Comparison of ENCODE assay signal across 1 cellular context in the genomic region with DNA sequence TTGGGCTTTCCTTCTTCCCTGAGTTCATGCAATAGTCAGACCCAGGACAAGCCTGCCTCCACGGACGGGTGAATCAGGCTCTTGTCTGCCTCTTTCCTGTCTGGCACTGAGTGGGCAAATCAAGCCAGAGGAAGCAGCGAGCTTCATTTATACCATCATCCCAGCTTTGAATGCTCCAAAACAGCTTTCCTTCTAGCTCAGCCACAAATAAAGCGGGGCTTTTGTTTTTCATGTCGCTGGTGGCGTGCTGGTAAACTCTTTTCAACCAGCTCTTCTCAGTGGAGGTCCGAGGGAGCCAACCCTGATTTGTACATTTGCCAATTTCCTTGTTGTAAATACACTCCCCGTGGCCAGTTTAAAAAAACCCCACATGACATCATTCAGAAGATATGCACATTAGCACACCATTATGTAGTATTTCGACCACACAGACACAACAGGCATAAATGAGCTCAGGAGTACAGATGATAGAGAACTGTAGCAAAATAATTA.
TF ChIP-seq lines count a peak whose summit lies in the region.

No MANE protein-coding gene starts in this region.

TF ChIP-seq in H1, 55 proteins besides CTCF, POLR2A, EP300 and RAD21 (continued from another document):
- TF ChIP-seq EZH2 (IDR thresholded peaks at IDR 0.05; ENCODE audit: low read depth, low read length, severe bottlenecking) = no peak
- no peak for TF ChIP-seq SP1 (IDR thresholded peaks at IDR 0.05; ENCODE audit: low read depth, low read length)
- no peak for TF ChIP-seq GTF2F1 (IDR thresholded peaks at IDR 0.05; ENCODE audit: borderline replicate concordance, low read depth, low read length)
- TF ChIP-seq CREB1 (IDR thresholded peaks at IDR 0.05) = no peak
- TF ChIP-seq, protein P1, sequence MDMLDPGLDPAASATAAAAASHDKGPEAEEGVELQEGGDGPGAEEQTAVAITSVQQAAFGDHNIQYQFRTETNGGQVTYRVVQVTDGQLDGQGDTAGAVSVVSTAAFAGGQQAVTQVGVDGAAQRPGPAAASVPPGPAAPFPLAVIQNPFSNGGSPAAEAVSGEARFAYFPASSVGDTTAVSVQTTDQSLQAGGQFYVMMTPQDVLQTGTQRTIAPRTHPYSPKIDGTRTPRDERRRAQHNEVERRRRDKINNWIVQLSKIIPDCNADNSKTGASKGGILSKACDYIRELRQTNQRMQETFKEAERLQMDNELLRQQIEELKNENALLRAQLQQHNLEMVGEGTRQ (IDR thresholded peaks at IDR 0.05; ENCODE audit: low read length) = no peak
- TF ChIP-seq POU5F1 (IDR thresholded peaks at IDR 0.05; ENCODE audit: low read depth, low read length) = no peak
- TF ChIP-seq TAF7 (optimal IDR thresholded peaks at IDR 0.05; ENCODE audit: borderline replicate concordance, low read depth, low read length) = no peak
- TF ChIP-seq CEBPB (IDR thresholded peaks at IDR 0.05; ENCODE audit: low read depth, low read length) = no peak
- no peak for TF ChIP-seq CBX5 (IDR thresholded peaks at IDR 0.05; ENCODE audit: low read depth, low read length)
- TF ChIP-seq TEAD4 (IDR thresholded peaks at IDR 0.05; ENCODE audit: low read depth, low read length) = no peak
- TF ChIP-seq, protein P2, sequence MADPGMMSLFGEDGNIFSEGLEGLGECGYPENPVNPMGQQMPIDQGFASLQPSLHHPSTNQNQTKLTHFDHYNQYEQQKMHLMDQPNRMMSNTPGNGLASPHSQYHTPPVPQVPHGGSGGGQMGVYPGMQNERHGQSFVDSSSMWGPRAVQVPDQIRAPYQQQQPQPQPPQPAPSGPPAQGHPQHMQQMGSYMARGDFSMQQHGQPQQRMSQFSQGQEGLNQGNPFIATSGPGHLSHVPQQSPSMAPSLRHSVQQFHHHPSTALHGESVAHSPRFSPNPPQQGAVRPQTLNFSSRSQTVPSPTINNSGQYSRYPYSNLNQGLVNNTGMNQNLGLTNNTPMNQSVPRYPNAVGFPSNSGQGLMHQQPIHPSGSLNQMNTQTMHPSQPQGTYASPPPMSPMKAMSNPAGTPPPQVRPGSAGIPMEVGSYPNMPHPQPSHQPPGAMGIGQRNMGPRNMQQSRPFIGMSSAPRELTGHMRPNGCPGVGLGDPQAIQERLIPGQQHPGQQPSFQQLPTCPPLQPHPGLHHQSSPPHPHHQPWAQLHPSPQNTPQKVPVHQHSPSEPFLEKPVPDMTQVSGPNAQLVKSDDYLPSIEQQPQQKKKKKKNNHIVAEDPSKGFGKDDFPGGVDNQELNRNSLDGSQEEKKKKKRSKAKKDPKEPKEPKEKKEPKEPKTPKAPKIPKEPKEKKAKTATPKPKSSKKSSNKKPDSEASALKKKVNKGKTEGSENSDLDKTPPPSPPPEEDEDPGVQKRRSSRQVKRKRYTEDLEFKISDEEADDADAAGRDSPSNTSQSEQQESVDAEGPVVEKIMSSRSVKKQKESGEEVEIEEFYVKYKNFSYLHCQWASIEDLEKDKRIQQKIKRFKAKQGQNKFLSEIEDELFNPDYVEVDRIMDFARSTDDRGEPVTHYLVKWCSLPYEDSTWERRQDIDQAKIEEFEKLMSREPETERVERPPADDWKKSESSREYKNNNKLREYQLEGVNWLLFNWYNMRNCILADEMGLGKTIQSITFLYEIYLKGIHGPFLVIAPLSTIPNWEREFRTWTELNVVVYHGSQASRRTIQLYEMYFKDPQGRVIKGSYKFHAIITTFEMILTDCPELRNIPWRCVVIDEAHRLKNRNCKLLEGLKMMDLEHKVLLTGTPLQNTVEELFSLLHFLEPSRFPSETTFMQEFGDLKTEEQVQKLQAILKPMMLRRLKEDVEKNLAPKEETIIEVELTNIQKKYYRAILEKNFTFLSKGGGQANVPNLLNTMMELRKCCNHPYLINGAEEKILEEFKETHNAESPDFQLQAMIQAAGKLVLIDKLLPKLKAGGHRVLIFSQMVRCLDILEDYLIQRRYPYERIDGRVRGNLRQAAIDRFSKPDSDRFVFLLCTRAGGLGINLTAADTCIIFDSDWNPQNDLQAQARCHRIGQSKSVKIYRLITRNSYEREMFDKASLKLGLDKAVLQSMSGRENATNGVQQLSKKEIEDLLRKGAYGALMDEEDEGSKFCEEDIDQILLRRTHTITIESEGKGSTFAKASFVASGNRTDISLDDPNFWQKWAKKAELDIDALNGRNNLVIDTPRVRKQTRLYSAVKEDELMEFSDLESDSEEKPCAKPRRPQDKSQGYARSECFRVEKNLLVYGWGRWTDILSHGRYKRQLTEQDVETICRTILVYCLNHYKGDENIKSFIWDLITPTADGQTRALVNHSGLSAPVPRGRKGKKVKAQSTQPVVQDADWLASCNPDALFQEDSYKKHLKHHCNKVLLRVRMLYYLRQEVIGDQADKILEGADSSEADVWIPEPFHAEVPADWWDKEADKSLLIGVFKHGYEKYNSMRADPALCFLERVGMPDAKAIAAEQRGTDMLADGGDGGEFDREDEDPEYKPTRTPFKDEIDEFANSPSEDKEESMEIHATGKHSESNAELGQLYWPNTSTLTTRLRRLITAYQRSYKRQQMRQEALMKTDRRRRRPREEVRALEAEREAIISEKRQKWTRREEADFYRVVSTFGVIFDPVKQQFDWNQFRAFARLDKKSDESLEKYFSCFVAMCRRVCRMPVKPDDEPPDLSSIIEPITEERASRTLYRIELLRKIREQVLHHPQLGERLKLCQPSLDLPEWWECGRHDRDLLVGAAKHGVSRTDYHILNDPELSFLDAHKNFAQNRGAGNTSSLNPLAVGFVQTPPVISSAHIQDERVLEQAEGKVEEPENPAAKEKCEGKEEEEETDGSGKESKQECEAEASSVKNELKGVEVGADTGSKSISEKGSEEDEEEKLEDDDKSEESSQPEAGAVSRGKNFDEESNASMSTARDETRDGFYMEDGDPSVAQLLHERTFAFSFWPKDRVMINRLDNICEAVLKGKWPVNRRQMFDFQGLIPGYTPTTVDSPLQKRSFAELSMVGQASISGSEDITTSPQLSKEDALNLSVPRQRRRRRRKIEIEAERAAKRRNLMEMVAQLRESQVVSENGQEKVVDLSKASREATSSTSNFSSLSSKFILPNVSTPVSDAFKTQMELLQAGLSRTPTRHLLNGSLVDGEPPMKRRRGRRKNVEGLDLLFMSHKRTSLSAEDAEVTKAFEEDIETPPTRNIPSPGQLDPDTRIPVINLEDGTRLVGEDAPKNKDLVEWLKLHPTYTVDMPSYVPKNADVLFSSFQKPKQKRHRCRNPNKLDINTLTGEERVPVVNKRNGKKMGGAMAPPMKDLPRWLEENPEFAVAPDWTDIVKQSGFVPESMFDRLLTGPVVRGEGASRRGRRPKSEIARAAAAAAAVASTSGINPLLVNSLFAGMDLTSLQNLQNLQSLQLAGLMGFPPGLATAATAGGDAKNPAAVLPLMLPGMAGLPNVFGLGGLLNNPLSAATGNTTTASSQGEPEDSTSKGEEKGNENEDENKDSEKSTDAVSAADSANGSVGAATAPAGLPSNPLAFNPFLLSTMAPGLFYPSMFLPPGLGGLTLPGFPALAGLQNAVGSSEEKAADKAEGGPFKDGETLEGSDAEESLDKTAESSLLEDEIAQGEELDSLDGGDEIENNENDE (IDR thresholded peaks at IDR 0.05; ENCODE audit: insufficient replicate concordance, low read length) = no peak
